In the genomic region with DNA sequence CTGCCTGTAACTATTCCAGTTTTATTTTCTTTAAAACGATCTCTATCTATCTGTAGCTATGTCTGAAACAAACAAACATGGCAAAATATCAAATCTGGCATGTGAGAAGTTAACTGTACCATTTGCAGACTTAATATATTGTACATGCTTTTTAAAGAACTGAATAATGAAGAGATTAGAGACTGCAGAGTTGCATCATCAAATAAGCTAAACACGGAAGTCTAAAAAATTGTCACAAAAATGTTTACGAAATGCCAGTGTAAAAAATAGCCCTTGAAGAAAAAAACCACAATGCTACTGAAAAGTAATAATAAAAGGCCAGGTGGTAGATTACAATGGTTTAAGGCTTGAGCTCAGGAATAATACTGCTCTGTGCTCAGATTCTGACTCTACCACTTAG, we compare ENCODE assay signal across 17 cellular contexts.
"Had no signal": no experiment of that assay in that cellular context is flagged by ENCODE, and none has a peak within 500 bp of the region (broad histone marks: within the 10 kb centered on the region; RNA-seq: fewer than 3 reads in every experiment).

No MANE protein-coding gene starts in this region.

- H3K27me3 Mint-ChIP-seq: activated CD4-positive, alpha-beta T cell treated with anti-CD3 and anti-CD28 coated beads, Interleukin-2, amount 10 ng/mL, durations not matched to agents 7 days and 5 days; activated naive CD8-positive, alpha-beta T cell treated with anti-CD3 and anti-CD28 coated beads for 36 hours; memory B cell; progenitor cell of endocrine pancreas had no signal

- H3K4me1 ChIP-seq: esophagus squamous epithelium, left ventricle myocardium inferior, right atrium auricular region, upper lobe of right lung had no signal

- H3K9me3 ChIP-seq: esophagus squamous epithelium, left ventricle myocardium inferior, right atrium auricular region, upper lobe of right lung had no signal

- H3K4me1 Mint-ChIP-seq: activated CD4-positive, alpha-beta T cell treated with anti-CD3 and anti-CD28 coated beads, Interleukin-2, amount 10 ng/mL, durations not matched to agents 7 days and 5 days; activated naive CD8-positive, alpha-beta T cell treated with anti-CD3 and anti-CD28 coated beads for 36 hours; memory B cell; stimulated activated naive CD8-positive, alpha-beta T cell treated with anti-CD3 and anti-CD28 coated beads, Interleukin-15, amount 100 ng/mL, for 72 hours; T-helper 17 cell had no signal

- H3K27me3 ChIP-seq: esophagus squamous epithelium, right atrium auricular region, upper lobe of right lung had no signal

- H3K4me3 Mint-ChIP-seq: activated CD4-positive, alpha-beta T cell treated with anti-CD3 and anti-CD28 coated beads, Interleukin-2, amount 10 ng/mL, durations not matched to agents 7 days and 5 days; activated naive CD8-positive, alpha-beta T cell treated with anti-CD3 and anti-CD28 coated beads for 36 hours; brain; memory B cell; natural killer cell treated with Interleukin-12 subunit alpha and Interleukin-12 subunit beta and Interleukin-15 and Interleukin-18, amount 100 ng/mL, for 72 hours; stimulated activated naive CD8-positive, alpha-beta T cell treated with anti-CD3 and anti-CD28 coated beads, Interleukin-15, amount 100 ng/mL, for 72 hours; T-helper 17 cell had no signal

- ATAC-seq: natural killer cell treated with Interleukin-12 subunit alpha and Interleukin-12 subunit beta and Interleukin-15 and Interleukin-18, amount 100 ng/mL, for 72 hours; stimulated activated naive CD8-positive, alpha-beta T cell treated with anti-CD3 and anti-CD28 coated beads, Interleukin-15, amount 100 ng/mL, for 72 hours; T-helper 17 cell; upper lobe of right lung had no signal

- H3K9me3 Mint-ChIP-seq: activated CD4-positive, alpha-beta T cell treated with anti-CD3 and anti-CD28 coated beads, Interleukin-2, amount 10 ng/mL, durations not matched to agents 7 days and 5 days; activated naive CD8-positive, alpha-beta T cell treated with anti-CD3 and anti-CD28 coated beads for 36 hours; memory B cell; natural killer cell treated with Interleukin-12 subunit alpha and Interleukin-12 subunit beta and Interleukin-15 and Interleukin-18, amount 100 ng/mL, for 72 hours; stimulated activated naive CD8-positive, alpha-beta T cell treated with anti-CD3 and anti-CD28 coated beads, Interleukin-15, amount 100 ng/mL, for 72 hours had no signal

- H3K4me3 ChIP-seq: esophagus squamous epithelium, left ventricle myocardium inferior, right atrium auricular region, upper lobe of right lung had no signal

- H3K36me3 ChIP-seq: esophagus squamous epithelium, left ventricle myocardium inferior, right atrium auricular region, upper lobe of right lung had no signal

- H3K27ac ChIP-seq: esophagus squamous epithelium, left ventricle myocardium inferior, right atrium auricular region, upper lobe of right lung had no signal

- H3K27ac Mint-ChIP-seq: activated CD4-positive, alpha-beta T cell treated with anti-CD3 and anti-CD28 coated beads, Interleukin-2, amount 10 ng/mL, durations not matched to agents 7 days and 5 days; activated naive CD8-positive, alpha-beta T cell treated with anti-CD3 and anti-CD28 coated beads for 36 hours; brain; memory B cell; natural killer cell treated with Interleukin-12 subunit alpha and Interleukin-12 subunit beta and Interleukin-15 and Interleukin-18, amount 100 ng/mL, for 72 hours; progenitor cell of endocrine pancreas; stimulated activated naive CD8-positive, alpha-beta T cell treated with anti-CD3 and anti-CD28 coated beads, Interleukin-15, amount 100 ng/mL, for 72 hours; T-helper 17 cell had no signal

- H3K36me3 Mint-ChIP-seq: activated naive CD8-positive, alpha-beta T cell treated with anti-CD3 and anti-CD28 coated beads for 36 hours; memory B cell; natural killer cell treated with Interleukin-12 subunit alpha and Interleukin-12 subunit beta and Interleukin-15 and Interleukin-18, amount 100 ng/mL, for 72 hours had no signal

- DNase-seq: activated CD4-positive, alpha-beta T cell treated with anti-CD3 and anti-CD28 coated beads, Interleukin-2, amount 10 ng/mL, durations not matched to agents 7 days and 5 days; activated naive CD8-positive, alpha-beta T cell treated with anti-CD3 and anti-CD28 coated beads for 36 hours; amygdala; cortex of kidney; effector CD4-positive, alpha-beta T cell; esophagus squamous epithelium; hippocampal formation; left ventricle myocardium inferior; nucleus accumbens; stimulated activated naive CD8-positive, alpha-beta T cell treated with anti-CD3 and anti-CD28 coated beads, Interleukin-15, amount 100 ng/mL, for 72 hours; T-helper 17 cell; upper lobe of right lung had no signal
